8 cellular contexts compared by ENCODE assay signal in genomic region chr7:76314042-76314721, GRCh38. TPM values are rescaled to one million over a fixed set of nuclear protein-coding genes. Genes with fewer than 3 reads are reported as not detected.
DNase-seq lines count a peak whose midpoint lies in the region; ATAC-seq and TF ChIP-seq lines count a peak whose summit lies in the region.

No MANE protein-coding gene starts in this region.

- CTCF ChIA-PET in CD8-positive, alpha-beta T cell (lab: Charles Lee), result interaction anchor here (0.6 to 12.1 kb wide), 21 partner anchors 10 to 142 kb away, joined by 3 to 234 read pairs (median 4); partner anchors contain the start of genes HSPB1 and YWHAG
- CTCF ChIA-PET in activated CD8-positive, alpha-beta memory T cell treated with anti-CD3 and anti-CD28 coated beads, Interleukin-2, amount 10 ng/mL, durations not matched to agents 7 days and 5 days (lab: Charles Lee), result interaction anchor here (0.6 to 19.4 kb wide), 32 partner anchors 10 to 294 kb away, joined by 3 to 344 read pairs (median 4); partner anchors contain the start of genes HSPB1, MDH2, STYXL1 and YWHAG

- H3K27ac Mint-ChIP-seq in CD8-positive, alpha-beta T cell, result no peak overlapping the region
- H3K27ac Mint-ChIP-seq in activated CD8-positive, alpha-beta memory T cell treated with anti-CD3 and anti-CD28 coated beads, Interleukin-2, amount 10 ng/mL, durations not matched to agents 7 days and 5 days, result peak overlapping the region; percentile 77
- peak overlapping the region; percentile 85 for H3K27ac Mint-ChIP-seq in endodermal cell

- no peaks in the 10 kb centered on the region for H3K9me3 ChIP-seq in CD8-positive, alpha-beta T cell (ENCODE audit: low read length)
- H3K9me3 ChIP-seq in endodermal cell (ENCODE audit: control insufficient read depth, low read length), result no peaks in the 10 kb centered on the region

- no peaks in the 10 kb centered on the region for H3K27me3 ChIP-seq in CD8-positive, alpha-beta T cell (ENCODE audit: insufficient read depth, low read length)
- no peaks in the 10 kb centered on the region for H3K27me3 ChIP-seq in endodermal cell (ENCODE audit: control insufficient read depth, insufficient read depth, low read length, poor library complexity, severe bottlenecking)

- 0 to 12% methylated on average over 3 to 15 of the region's 15 CpGs for WGBS in endodermal cell (ENCODE audit: insufficient coverage in 1 of 2, insufficient read length in 1 of 2), 2 experiments

- H3K27me3 Mint-ChIP-seq in CD8-positive, alpha-beta T cell (ENCODE audit: low read depth), result no peaks in the 10 kb centered on the region
- no peaks in the 10 kb centered on the region for H3K27me3 Mint-ChIP-seq in activated CD8-positive, alpha-beta memory T cell treated with anti-CD3 and anti-CD28 coated beads, Interleukin-2, amount 10 ng/mL, durations not matched to agents 7 days and 5 days
- no peaks in the 10 kb centered on the region for H3K27me3 Mint-ChIP-seq in endodermal cell (ENCODE audit: insufficient read depth)

- peaks cover 20% of the 10 kb centered on the region for H3K4me1 Mint-ChIP-seq in CD8-positive, alpha-beta T cell (ENCODE audit: low read depth)
- H3K4me1 Mint-ChIP-seq in activated CD8-positive, alpha-beta memory T cell treated with anti-CD3 and anti-CD28 coated beads, Interleukin-2, amount 10 ng/mL, durations not matched to agents 7 days and 5 days, result peaks cover 20% of the 10 kb centered on the region
- H3K4me1 Mint-ChIP-seq in endodermal cell, result peaks cover 17% of the 10 kb centered on the region

- peaks cover 20% of the 10 kb centered on the region for H3K4me1 ChIP-seq in CD8-positive, alpha-beta T cell (ENCODE audit: insufficient read depth, low read length)
- no peaks in the 10 kb centered on the region for H3K4me1 ChIP-seq in endodermal cell (ENCODE audit: control insufficient read depth, insufficient read depth, low read length)

- peak; percentile 69 for ATAC-seq in CD8-positive, alpha-beta T cell
- peak; percentile 36 for ATAC-seq in GM21390 (IDR thresholded peaks at IDR 0.05; ENCODE audit: unreplicated experiment)
- ATAC-seq in activated CD8-positive, alpha-beta memory T cell treated with anti-CD3 and anti-CD28 coated beads, Interleukin-2, amount 10 ng/mL, durations not matched to agents 7 days and 5 days, result peak; percentile 59

- no peak overlapping the region for H3K27ac ChIP-seq in CD8-positive, alpha-beta T cell (ENCODE audit: low read depth, low read length)
- no peak overlapping the region for H3K27ac ChIP-seq in endodermal cell (ENCODE audit: low read depth, low read length)

- H3K36me3 Mint-ChIP-seq in CD8-positive, alpha-beta T cell, result peaks cover 2% of the 10 kb centered on the region
- H3K36me3 Mint-ChIP-seq in activated CD8-positive, alpha-beta memory T cell treated with anti-CD3 and anti-CD28 coated beads, Interleukin-2, amount 10 ng/mL, durations not matched to agents 7 days and 5 days, result no peaks in the 10 kb centered on the region
- H3K36me3 Mint-ChIP-seq in endodermal cell (ENCODE audit: low read depth), result no peaks in the 10 kb centered on the region

- H3K4me3 Mint-ChIP-seq in CD8-positive, alpha-beta T cell, result peak overlapping the region; percentile 5
- no peak overlapping the region for H3K4me3 Mint-ChIP-seq in activated CD8-positive, alpha-beta memory T cell treated with anti-CD3 and anti-CD28 coated beads, Interleukin-2, amount 10 ng/mL, durations not matched to agents 7 days and 5 days
- peak overlapping the region; percentile 51 for H3K4me3 Mint-ChIP-seq in endodermal cell

- H3K9ac ChIP-seq in endodermal cell (ENCODE audit: extremely low read depth, low read length, poor library complexity, severe bottlenecking), result no peak overlapping the region

- H3K9me3 Mint-ChIP-seq in CD8-positive, alpha-beta T cell, result no peaks in the 10 kb centered on the region
- H3K9me3 Mint-ChIP-seq in activated CD8-positive, alpha-beta memory T cell treated with anti-CD3 and anti-CD28 coated beads, Interleukin-2, amount 10 ng/mL, durations not matched to agents 7 days and 5 days (ENCODE audit: low read depth), result no peaks in the 10 kb centered on the region
- H3K9me3 Mint-ChIP-seq in endodermal cell, result peaks cover 6% of the 10 kb centered on the region

- peak; percentile 93 to 98 (median 95) for DNase-seq in CD8-positive, alpha-beta T cell
- peak; percentile 96 for DNase-seq in HuH-7.5 (ENCODE audit: low spot score)
- DNase-seq in NOMO-1 treated with dmso at 0.1 percent for 144 hours (lab: John Stamatoyannopoulos, UW; ENCODE audit: unreplicated experiment), result peak; percentile 99
- peak; percentile 98 for DNase-seq in activated CD8-positive, alpha-beta memory T cell treated with anti-CD3 and anti-CD28 coated beads, Interleukin-2, amount 10 ng/mL, durations not matched to agents 7 days and 5 days
- DNase-seq in endodermal cell, result peak; percentile 99
- peak; percentile 94 for DNase-seq in midbrain (lab: John Stamatoyannopoulos, UW)
- peak; percentile 94 for DNase-seq in stimulated activated CD8-positive, alpha-beta memory T cell treated with anti-CD3 and anti-CD28 coated beads, Interleukin-4, amount 100 ng/mL, for 24 hours (ENCODE audit: low read depth)

- POLR2A ChIA-PET in CD8-positive, alpha-beta T cell (lab: Charles Lee), result interaction anchor here (0.6 to 1.7 kb wide), 8 partner anchors 11 to 137 kb away, joined by 3 to 7 read pairs (median 4); partner anchors contain the start of genes HSPB1 and YWHAG

- H3K36me3 ChIP-seq in CD8-positive, alpha-beta T cell (ENCODE audit: insufficient read depth, low read length), result no peaks in the 10 kb centered on the region
- H3K36me3 ChIP-seq in endodermal cell (ENCODE audit: control insufficient read depth, insufficient read depth, low read length), result no peaks in the 10 kb centered on the region

- intact Hi-C loops in CD8-positive, alpha-beta T cell (cut with DNase I, micrococcal nuclease), result loop anchor here (1.0 to 5.0 kb wide), 6 partner anchors 12 to 447 kb away; partner anchors contain the start of genes HSPB1 (in 1 of the 2) and MDH2 (in 1 of the 2)

- no peak overlapping the region for H3K4me3 ChIP-seq in CD8-positive, alpha-beta T cell (ENCODE audit: low read depth, low read length)
- no peak overlapping the region for H3K4me3 ChIP-seq in endodermal cell (ENCODE audit: low read length)

- TF ChIP-seq CTCF in CD8-positive, alpha-beta T cell (IDR thresholded peaks at IDR 0.05), result peak; percentile 99
- peak; percentile 100 for TF ChIP-seq CTCF in endodermal cell (conservative IDR thresholded peaks at IDR 0.05)

RNA-seq across cellular contexts. Expression of gene HSPB1, which starts 11.7 kb away (rescaled TPM):
- total RNA-seq in CD8-positive, alpha-beta T cell, result 10 to 100 TPM; 26.1 to 33.2 TPM
- total RNA-seq in activated CD8-positive, alpha-beta memory T cell treated with anti-CD3 and anti-CD28 coated beads, Interleukin-2, amount 10 ng/mL, durations not matched to agents 7 days and 5 days, result 10 to 100 TPM; 36.5 to 62.9 TPM
- total RNA-seq in endodermal cell, result 100 to 1,000 TPM; 244 to 248 TPM
- polyA plus RNA-seq in endodermal cell (2013, experiment 1 of 2), result 401 TPM
- polyA plus RNA-seq in endodermal cell (2013, experiment 2 of 2), result 422 TPM

RNA-seq across cellular contexts. Expression of gene YWHAG, which starts 44.6 kb away (rescaled TPM):
- total RNA-seq in CD8-positive, alpha-beta T cell, result 10 to 100 TPM; 17.7 to 19.3 TPM
- 100 to 1,000 TPM in 1 of 2 experiments, 10 to 100 TPM in 1; 80.8 to 115 TPM for total RNA-seq in activated CD8-positive, alpha-beta memory T cell treated with anti-CD3 and anti-CD28 coated beads, Interleukin-2, amount 10 ng/mL, durations not matched to agents 7 days and 5 days
- 100 to 1,000 TPM; 148 TPM for total RNA-seq in endodermal cell
- 163 TPM for polyA plus RNA-seq in endodermal cell (2013, experiment 1 of 2)
- 160 TPM for polyA plus RNA-seq in endodermal cell (2013, experiment 2 of 2)

Comparison
In these comparisons a context has a peak if more than half of its experiments do, and no peak if none do; other contexts are left out.
1. RNA of gene YWHAG, which starts 44.6 kb away (total RNA-seq): 148 TPM in endodermal cell and 80.8 to 115 TPM in activated CD8-positive, alpha-beta memory T cell treated with anti-CD3 and anti-CD28 coated beads, Interleukin-2, amount 10 ng/mL, durations not matched to agents 7 days and 5 days; 17.7 to 19.3 TPM in CD8-positive, alpha-beta T cell; every median in the first group is over 4 times any median in the second.
2. Peak in every context shown above with its lines, with median percentiles within 50 percentile points of each other: ATAC-seq and DNase-seq.